20 cellular contexts compared by ENCODE assay signal in genomic region chr20:12762725-12763124, GRCh38.
DNase-seq lines count a peak whose midpoint lies in the region; ATAC-seq and TF ChIP-seq lines count a peak whose summit lies in the region.
"Had no signal": no experiment of that assay in that cellular context is flagged by ENCODE, and none has a peak within 500 bp of the region (broad histone marks: within the 10 kb centered on the region; RNA-seq: fewer than 3 reads in every experiment).

No MANE protein-coding gene starts in this region.

- H3K9me3 ChIP-seq in endocrine pancreas (ENCODE audit: control insufficient read depth, low read length) = no peaks in the 10 kb centered on the region
- H3K9me3 ChIP-seq in left lung = peaks cover 0 to 2% of the 10 kb centered on the region in 2 donors
- H3K9me3 ChIP-seq: BLaER1, esophagus squamous epithelium, heart left ventricle, stomach had no signal

- DNase-seq in G401 (ENCODE audit: low spot score) = peak; percentile 19
- DNase-seq in NCI-H146 treated with DMSO at 0.1 percent for 48 hours (lab: John Stamatoyannopoulos, UW; ENCODE audit: unreplicated experiment) = peak; percentile 47
- peak; percentile 74 for DNase-seq in renal cortical epithelial cell (ENCODE audit: low read depth)
- no peak for DNase-seq in stimulated activated CD4-positive, alpha-beta T cell treated with anti-CD3 and anti-CD28 coated beads, Interleukin-4, amount 100 ng/mL, for 1 hour
- DNase-seq in coronary artery (ENCODE audit: low spot score) = no peak
- DNase-seq in left lung = no peak
- DNase-seq: activated CD4-positive, alpha-beta T cell treated with anti-CD3 and anti-CD28 coated beads for 1 hour; activated CD8-positive, alpha-beta memory T cell treated with anti-CD3 and anti-CD28 coated beads, Interleukin-2, amount 10 ng/mL, durations not matched to agents 7 days and 5 days; activated effector memory CD4-positive, alpha-beta T cell treated with anti-CD3 and anti-CD28 coated beads, Interleukin-2, amount 50 U/mL, for 16 hours; DMS53; esophagus squamous epithelium; kidney glomerular epithelial cell; NCI-H1105; NCI-H524; stimulated activated CD4-positive, alpha-beta T cell treated with anti-CD3 and anti-CD28 coated beads, Interleukin-15, amount 100 ng/mL, for 24 hours; stomach had no signal

- TF ChIP-seq CTCF in coronary artery (IDR thresholded peaks at IDR 0.05) = no peak
- no peak for TF ChIP-seq CTCF in left lung (IDR thresholded peaks at IDR 0.05)

- in situ Hi-C loops in G401 (cut with HindIII; ENCODE audit: low sequenced_read_pairs) = no loop called here

- H3K27me3 ChIP-seq in endocrine pancreas (ENCODE audit: control insufficient read depth, insufficient read depth, low read length) (no peaks in the 10 kb centered on the region), left lung (no peaks in the 10 kb centered on the region)
- H3K27me3 ChIP-seq: BLaER1, esophagus squamous epithelium, stomach had no signal

- ATAC-seq in left lung = no peak
- ATAC-seq: activated CD8-positive, alpha-beta memory T cell treated with anti-CD3 and anti-CD28 coated beads, Interleukin-2, amount 10 ng/mL, durations not matched to agents 7 days and 5 days; K562 had no signal

- no peak overlapping the region for H3K9ac ChIP-seq in endocrine pancreas (ENCODE audit: control insufficient read depth, insufficient read depth, low read length)
- H3K9ac ChIP-seq: BLaER1 had no signal

- H3K4me1 ChIP-seq in endocrine pancreas (ENCODE audit: control insufficient read depth, insufficient read depth, low read length) (peaks cover 3% of the 10 kb centered on the region), left lung (no peaks in the 10 kb centered on the region)
- H3K4me1 ChIP-seq: BLaER1, esophagus squamous epithelium had no signal

- H3K36me3 ChIP-seq in endocrine pancreas (ENCODE audit: control insufficient read depth, insufficient read depth, low read length) (no peaks in the 10 kb centered on the region), left lung (no peaks in the 10 kb centered on the region)
- H3K36me3 ChIP-seq: BLaER1, esophagus squamous epithelium, heart left ventricle, stomach had no signal

- H3K27ac ChIP-seq in coronary artery = no peak overlapping the region
- H3K27ac ChIP-seq in left lung = no peak overlapping the region
- H3K27ac ChIP-seq: BLaER1, esophagus squamous epithelium, heart left ventricle, stomach had no signal

- intact Hi-C loops in left lung (cut with DNase I) = no loop called here

- H3K4me3 ChIP-seq in endocrine pancreas (ENCODE audit: control insufficient read depth, insufficient read depth, low read length) (peak overlapping the region; percentile 12), coronary artery (no peak overlapping the region), left lung (no peak overlapping the region)
- H3K4me3 ChIP-seq: BLaER1, esophagus squamous epithelium, K562, stomach had no signal

Comparison
In these comparisons a context has a peak if more than half of its experiments do, and no peak if none do; other contexts are left out.
1. DNase-seq: peak in G401 (single experiment), NCI-H146 treated with DMSO at 0.1 percent for 48 hours (single experiment) and renal cortical epithelial cell (single experiment); none in stimulated activated CD4-positive, alpha-beta T cell treated with anti-CD3 and anti-CD28 coated beads, Interleukin-4, amount 100 ng/mL, for 1 hour (single experiment), coronary artery (single experiment) and left lung (0 of 2).